Comparison of ENCODE assay signal across 29 cellular contexts in genomic region chr7:100753750-100754149, GRCh38. TPM values are rescaled to one million over a fixed set of nuclear protein-coding genes. Genes with fewer than 3 reads are reported as not detected.
"Had no signal": no experiment of that assay in that cellular context is flagged by ENCODE, and none has a peak within 500 bp of the region (broad histone marks: within the 10 kb centered on the region; RNA-seq: fewer than 3 reads in every experiment).

No MANE protein-coding gene starts in this region.

- H3K4me1 ChIP-seq: foreskin keratinocyte, upper lobe of left lung had no signal

- H3K4me3 ChIP-seq: smooth muscle cell, upper lobe of left lung had no signal

- ATAC-seq: activated naive CD8-positive, alpha-beta T cell treated with anti-CD3 and anti-CD28 coated beads, Interleukin-2, amount 50 U/mL, for 24 hours; effector memory CD8-positive, alpha-beta T cell; esophagus mucosa; foreskin keratinocyte; left ventricle myocardium superior; natural killer cell; sciatic nerve had no signal

- DNase-seq: activated B cell treated with CpG ODN at 0.5 μM for 24 hours; activated CD4-positive, alpha-beta T cell treated with anti-CD3 and anti-CD28 coated beads for 4 hours; activated effector memory CD4-positive, alpha-beta T cell treated with Interleukin-2 at 50 U/mL for 16 hours; activated naive CD4-positive, alpha-beta T cell treated with anti-CD3 and anti-CD28 coated beads, Interleukin-2, amount 50 U/mL, for 16 hours; activated naive CD8-positive, alpha-beta T cell treated with anti-CD3 and anti-CD28 coated beads, Interleukin-2, amount 50 U/mL, for 24 hours; aorta; caudate nucleus; effector memory CD8-positive, alpha-beta T cell; foreskin keratinocyte; kidney glomerular epithelial cell; left ventricle myocardium superior; mammary epithelial cell; midbrain; natural killer cell; stimulated activated CD4-positive, alpha-beta T cell treated with anti-CD3 and anti-CD28 coated beads, Interleukin-2, amount 100 ng/mL, for 48 hours; stimulated activated naive CD4-positive, alpha-beta T cell treated with Interleukin-2 at 50 U/mL for 16 hours; T1000; upper lobe of left lung had no signal

- H3K27ac ChIP-seq: foreskin keratinocyte, upper lobe of left lung had no signal

- H3K36me3 ChIP-seq: upper lobe of left lung had no signal

- H3K9me3 ChIP-seq: upper lobe of left lung had no signal

RNA-seq across cellular contexts. Expression of gene ZAN, which starts 20.4 kb away (rescaled TPM):
- total RNA-seq: activated B cell treated with CpG ODN at 0.5 μM for 24 hours; activated CD4-positive, alpha-beta memory T cell treated with anti-CD3 and anti-CD28 coated beads for 36 hours; aorta; dermis microvascular lymphatic vessel endothelial cell; endothelial cell of umbilical vein; glomerular endothelial cell; left ventricle myocardium superior; mammary epithelial cell; natural killer cell; osteoblast; posterior vena cava; renal cortical epithelial cell; sciatic nerve; smooth muscle cell; subcutaneous adipose tissue; upper lobe of left lung had no signal

RNA-seq across cellular contexts. Expression of gene EPO, which starts 33.5 kb away (rescaled TPM):
- total RNA-seq: activated B cell treated with CpG ODN at 0.5 μM for 24 hours; activated CD4-positive, alpha-beta memory T cell treated with anti-CD3 and anti-CD28 coated beads for 36 hours; aorta; dermis microvascular lymphatic vessel endothelial cell; endothelial cell of umbilical vein; esophagus mucosa; glomerular endothelial cell; left ventricle myocardium superior; mammary epithelial cell; natural killer cell; osteoblast; posterior vena cava; renal cortical epithelial cell; sciatic nerve; smooth muscle cell; subcutaneous adipose tissue had no signal
